ENCODE assay signal across 15 cellular contexts in the genomic region with DNA sequence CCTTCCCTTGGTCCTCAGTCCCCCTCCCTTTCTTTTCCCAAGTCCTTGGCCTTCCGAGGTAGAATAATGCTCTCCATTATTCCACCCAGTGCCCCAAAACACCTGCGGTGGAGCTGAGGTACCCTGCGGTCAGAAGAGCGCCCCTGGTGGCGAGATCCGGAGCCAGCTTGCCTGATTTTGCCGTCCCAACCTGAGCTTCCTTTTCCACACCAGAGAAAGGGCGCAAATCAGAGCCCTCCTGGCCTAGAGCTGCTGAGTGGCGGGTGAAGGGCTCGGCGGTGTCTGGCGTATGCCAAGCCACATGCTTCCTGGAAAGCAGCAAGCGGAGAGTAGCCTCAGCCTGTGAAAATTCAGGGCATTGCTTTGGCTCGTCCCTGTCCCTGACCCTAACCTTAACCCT. TPM values are rescaled to one million over a fixed set of nuclear protein-coding genes. Genes with fewer than 3 reads are reported as not detected.
DNase-seq lines count a peak whose midpoint lies in the region; ATAC-seq and TF ChIP-seq lines count a peak whose summit lies in the region.
"Had no signal": no experiment of that assay in that cellular context is flagged by ENCODE, and none has a peak within 500 bp of the region (broad histone marks: within the 10 kb centered on the region; RNA-seq: fewer than 3 reads in every experiment).

No MANE protein-coding gene starts in this region.

- H3K9me3 Mint-ChIP-seq in activated CD4-positive, alpha-beta T cell treated with anti-CD3 and anti-CD28 coated beads for 36 hours (ENCODE audit: low read depth), result peaks cover 1% of the 10 kb centered on the region
- H3K9me3 Mint-ChIP-seq in activated CD4-positive, alpha-beta T cell treated with anti-CD3 and anti-CD28 coated beads, Interleukin-2, amount 10 ng/mL, durations not matched to agents 24 days and 14 days, result peaks cover 4% of the 10 kb centered on the region

- H3K36me3 ChIP-seq in SU-DHL-6 (ENCODE audit: low read length) (no peaks in the 10 kb centered on the region), smooth muscle cell (ENCODE audit: low read depth) (no peaks in the 10 kb centered on the region)
- H3K36me3 ChIP-seq: sigmoid colon had no signal

- intact Hi-C loops in activated CD4-positive, alpha-beta T cell treated with anti-CD3 and anti-CD28 coated beads for 36 hours (cut with DNase I, micrococcal nuclease), result no loop called here
- intact Hi-C loops in activated CD4-positive, alpha-beta T cell treated with anti-CD3 and anti-CD28 coated beads, Interleukin-2, amount 10 ng/mL, durations not matched to agents 24 days and 14 days (cut with micrococcal nuclease), result no loop called here
- intact Hi-C loops in Right ventricle myocardium superior (cut with DNase I), result no loop called here

- no peak overlapping the region for H3K4me3 Mint-ChIP-seq in activated CD4-positive, alpha-beta T cell treated with anti-CD3 and anti-CD28 coated beads for 36 hours
- no peak overlapping the region for H3K4me3 Mint-ChIP-seq in activated CD4-positive, alpha-beta T cell treated with anti-CD3 and anti-CD28 coated beads, Interleukin-2, amount 10 ng/mL, durations not matched to agents 24 days and 14 days

- H3K4me2 ChIP-seq in SU-DHL-6 (ENCODE audit: low read depth, low read length, poor library complexity, severe bottlenecking) (peak overlapping the region; percentile 7), smooth muscle cell (no peak overlapping the region)

- no peak for ATAC-seq in activated CD4-positive, alpha-beta T cell treated with anti-CD3 and anti-CD28 coated beads for 36 hours
- ATAC-seq in Right ventricle myocardium superior (ENCODE audit: poor library complexity) (peak; percentile 74), GM19324 (IDR thresholded peaks at IDR 0.05; ENCODE audit: low FRiP score, unreplicated experiment) (no peak)
- ATAC-seq: activated T-helper 17 cell treated with anti-CD3 and anti-CD28 coated beads, Interleukin-2, amount 50 U/mL, for 72 hours had no signal

- H3K27ac Mint-ChIP-seq in activated CD4-positive, alpha-beta T cell treated with anti-CD3 and anti-CD28 coated beads for 36 hours, result no peak overlapping the region
- no peak overlapping the region for H3K27ac Mint-ChIP-seq in activated CD4-positive, alpha-beta T cell treated with anti-CD3 and anti-CD28 coated beads, Interleukin-2, amount 10 ng/mL, durations not matched to agents 24 days and 14 days
- H3K27ac Mint-ChIP-seq: activated T-helper 17 cell treated with anti-CD3 and anti-CD28 coated beads, Interleukin-2, amount 50 U/mL, for 72 hours had no signal

- H3K4me1 Mint-ChIP-seq in activated CD4-positive, alpha-beta T cell treated with anti-CD3 and anti-CD28 coated beads for 36 hours, result peaks cover 8% of the 10 kb centered on the region
- H3K4me1 Mint-ChIP-seq in activated CD4-positive, alpha-beta T cell treated with anti-CD3 and anti-CD28 coated beads, Interleukin-2, amount 10 ng/mL, durations not matched to agents 24 days and 14 days, result peaks cover 3% of the 10 kb centered on the region

- H3K27ac ChIP-seq in SU-DHL-6 (ENCODE audit: low read depth, low read length) (no peak overlapping the region), smooth muscle cell (ENCODE audit: low read depth) (no peak overlapping the region)
- H3K27ac ChIP-seq: sigmoid colon had no signal

- H3K79me2 ChIP-seq in SU-DHL-6 (ENCODE audit: insufficient read depth, low read length) (no peaks in the 10 kb centered on the region), smooth muscle cell (ENCODE audit: low read depth) (no peaks in the 10 kb centered on the region)

- peak; percentile 13 for DNase-seq in activated CD4-positive, alpha-beta T cell treated with anti-CD3 and anti-CD28 coated beads for 36 hours
- no peak for DNase-seq in activated CD4-positive, alpha-beta T cell treated with anti-CD3 and anti-CD28 coated beads, Interleukin-2, amount 10 ng/mL, durations not matched to agents 24 days and 14 days
- DNase-seq in Right ventricle myocardium superior, result no peak
- DNase-seq in smooth muscle cell (lab: John Stamatoyannopoulos, UW; ENCODE audit: unreplicated experiment), result no peak
- DNase-seq in activated CD4-positive, alpha-beta T cell treated with anti-CD3 and anti-CD28 coated beads, Interleukin-2, amount 50 U/mL, for 4 hours, result no peak
- DNase-seq in NCI-H82 treated with DMSO at 0.1 percent for 48 hours (lab: John Stamatoyannopoulos, UW; ENCODE audit: unreplicated experiment), result no peak
- DNase-seq: ACHN, NCI-H446, sigmoid colon, T-helper 9 cell had no signal

- CTCF ChIA-PET in activated CD4-positive, alpha-beta T cell treated with anti-CD3 and anti-CD28 coated beads for 36 hours (lab: Charles Lee), result interaction anchor here (0.7 to 0.9 kb wide), 2 partner anchors 12 to 223 kb away, joined by 3 read pairs; no protein-coding TSS in a partner anchor

- peak; percentile 25 for TF ChIP-seq CTCF in SU-DHL-6 (IDR thresholded peaks at IDR 0.05; ENCODE audit: insufficient read depth, low read length, poor library complexity, severe bottlenecking)
- TF ChIP-seq CTCF in smooth muscle cell (IDR thresholded peaks at IDR 0.05; ENCODE audit: borderline replicate concordance, insufficient read depth, poor library complexity, severe bottlenecking), result peak; percentile 42

- H3K9me2 ChIP-seq in SU-DHL-6 (replicated peaks; ENCODE audit: insufficient read depth, low read length), result no peaks in the 10 kb centered on the region

- peaks cover 6% of the 10 kb centered on the region for H3K27me3 Mint-ChIP-seq in activated CD4-positive, alpha-beta T cell treated with anti-CD3 and anti-CD28 coated beads for 36 hours
- peaks cover 16% of the 10 kb centered on the region for H3K27me3 Mint-ChIP-seq in activated CD4-positive, alpha-beta T cell treated with anti-CD3 and anti-CD28 coated beads, Interleukin-2, amount 10 ng/mL, durations not matched to agents 24 days and 14 days

- H3F3A ChIP-seq in SU-DHL-6 (ENCODE audit: insufficient read depth) (no peaks in the 10 kb centered on the region), smooth muscle cell (ENCODE audit: low read depth) (peaks cover 6% of the 10 kb centered on the region)

- H3K36me3 Mint-ChIP-seq in activated CD4-positive, alpha-beta T cell treated with anti-CD3 and anti-CD28 coated beads for 36 hours (ENCODE audit: low read depth), result no peaks in the 10 kb centered on the region
- H3K36me3 Mint-ChIP-seq in activated CD4-positive, alpha-beta T cell treated with anti-CD3 and anti-CD28 coated beads, Interleukin-2, amount 10 ng/mL, durations not matched to agents 24 days and 14 days (ENCODE audit: low read depth), result peaks cover 3% of the 10 kb centered on the region

- POLR2A ChIA-PET in activated CD4-positive, alpha-beta T cell treated with anti-CD3 and anti-CD28 coated beads for 36 hours (lab: Charles Lee), result no interaction called here

- H3K9me3 ChIP-seq in SU-DHL-6 (ENCODE audit: insufficient read depth, low read length) (no peaks in the 10 kb centered on the region), smooth muscle cell (replicated peaks; ENCODE audit: low read depth) (no peaks in the 10 kb centered on the region)
- H3K9me3 ChIP-seq: sigmoid colon had no signal

- H3K27me3 ChIP-seq in SU-DHL-6 (ENCODE audit: low read length), result no peaks in the 10 kb centered on the region
- H3K27me3 ChIP-seq in smooth muscle cell (ENCODE audit: low read depth), result no peaks in the 10 kb centered on the region

- no peak overlapping the region for H3K9ac ChIP-seq in SU-DHL-6 (ENCODE audit: low read length)
- no peak overlapping the region for H3K9ac ChIP-seq in smooth muscle cell (ENCODE audit: low read depth)

- WGBS in smooth muscle cell (ENCODE audit: low lambda C conversion rate), result 47% methylated on average over 14 of the region's 14 CpGs

- H2AFZ ChIP-seq in SU-DHL-6 (ENCODE audit: low read depth, low read length, severe bottlenecking), result peak overlapping the region; percentile 73
- H2AFZ ChIP-seq in smooth muscle cell (ENCODE audit: low read depth), result no peak overlapping the region

- H3K4me1 ChIP-seq in smooth muscle cell (ENCODE audit: low read depth), result peaks cover 13% of the 10 kb centered on the region
- H3K4me1 ChIP-seq: sigmoid colon had no signal

- H4K20me1 ChIP-seq in SU-DHL-6 (ENCODE audit: low read depth, low read length) (no peaks in the 10 kb centered on the region), smooth muscle cell (ENCODE audit: low read depth) (no peaks in the 10 kb centered on the region)

- H3K4me3 ChIP-seq in SU-DHL-6 (ENCODE audit: insufficient read depth, low read length, poor library complexity, severe bottlenecking), result no peak overlapping the region
- no peak overlapping the region for H3K4me3 ChIP-seq in smooth muscle cell
- H3K4me3 ChIP-seq: sigmoid colon had no signal

RNA-seq across cellular contexts. Expression of gene CARTPT, which starts 21.1 kb away (rescaled TPM):
- total RNA-seq in activated CD4-positive, alpha-beta T cell treated with anti-CD3 and anti-CD28 coated beads for 36 hours, result not detected
- total RNA-seq in activated CD4-positive, alpha-beta T cell treated with anti-CD3 and anti-CD28 coated beads, Interleukin-2, amount 10 ng/mL, durations not matched to agents 24 days and 14 days, result not detected in 2 replicates
- not detected for total RNA-seq in Right ventricle myocardium superior
- total RNA-seq in smooth muscle cell, result not detected in 2 replicates
- polyA plus RNA-seq in smooth muscle cell, result not detected in 2 replicates
- total RNA-seq: activated T-helper 17 cell treated with anti-CD3 and anti-CD28 coated beads, Interleukin-2, amount 50 U/mL, for 72 hours; dermis microvascular lymphatic vessel endothelial cell; H4 had no signal
